24 cellular contexts compared by ENCODE assay signal in genomic region chr3:112132088-112132487, GRCh38. TPM values are rescaled to one million over a fixed set of nuclear protein-coding genes. Genes with fewer than 3 reads are reported as not detected.
A peak's percentile ranks its signal among the peaks of the same experiment; 100 is the strongest.
DNase-seq lines count a peak whose midpoint lies in the region; ATAC-seq, FAIRE-seq and TF ChIP-seq lines count a peak whose summit lies in the region.
"Had no signal": no experiment of that assay in that cellular context is flagged by ENCODE, and none has a peak within 500 bp of the region (broad histone marks: within the 10 kb centered on the region; RNA-seq: fewer than 3 reads in every experiment).

No MANE protein-coding gene starts in this region.

- TF ChIP-seq CTCF in D721Med (IDR thresholded peaks at IDR 0.05; ENCODE audit: insufficient read depth, missing control alignments), result no peak

- TF ChIP-seq POLR2A in GM12891 (IDR thresholded peaks at IDR 0.05; ENCODE audit: low read depth, low read length), result peak; percentile 77; the same call in 1 of the 2 replicates

- peak; percentile 38 for FAIRE-seq in GM12891 (lab: Jason Lieb, UNC)
- no peak for FAIRE-seq in D721Med (lab: Jason Lieb, UNC)
- FAIRE-seq: HTR-8/SVneo, islet of Langerhans, TTC549 had no signal

- peaks cover 79% of the 10 kb centered on the region for H3K4me1 Mint-ChIP-seq in activated CD8-positive, alpha-beta memory T cell treated with anti-CD3 and anti-CD28 coated beads, Interleukin-2, amount 10 ng/mL, durations not matched to agents 7 days and 5 days
- peaks cover 91% of the 10 kb centered on the region for H3K4me1 Mint-ChIP-seq in activated CD4-positive, alpha-beta memory T cell treated with anti-CD3 and anti-CD28 coated beads for 36 hours (ENCODE audit: low read depth)
- peaks cover 47 to 94% (median 93%) of the 10 kb centered on the region in 4 donors for H3K4me1 Mint-ChIP-seq in naive thymus-derived CD8-positive, alpha-beta T cell

- peak overlapping the region; percentile 75 for H3K27ac Mint-ChIP-seq in activated CD8-positive, alpha-beta memory T cell treated with anti-CD3 and anti-CD28 coated beads, Interleukin-2, amount 10 ng/mL, durations not matched to agents 7 days and 5 days
- H3K27ac Mint-ChIP-seq in activated CD4-positive, alpha-beta memory T cell treated with anti-CD3 and anti-CD28 coated beads for 36 hours, result peak overlapping the region; percentile 98
- H3K27ac Mint-ChIP-seq in naive thymus-derived CD8-positive, alpha-beta T cell, result peak overlapping the region; percentile 84 to 99 (median 98)
- H3K27ac Mint-ChIP-seq: nephron progenitor cell had no signal

- H3K27ac ChIP-seq in caudate nucleus (ENCODE audit: low read depth, low read length), result no peak overlapping the region
- H3K27ac ChIP-seq: SJSA1 had no signal

- POLR2A ChIA-PET in activated CD4-positive, alpha-beta memory T cell treated with anti-CD3 and anti-CD28 coated beads for 36 hours (lab: Charles Lee), result interaction anchor here (0.9 to 1.1 kb wide), 2 partner anchors 365 to 367 kb away, joined by 3 read pairs; partner anchors contain the start of gene BTLA
- POLR2A ChIA-PET in naive thymus-derived CD8-positive, alpha-beta T cell (lab: Charles Lee), result interaction anchor here (0.8 kb wide), 1 partner anchor 8 kb away, joined by 4 read pairs; no protein-coding TSS in a partner anchor

- ATAC-seq in activated CD8-positive, alpha-beta memory T cell treated with anti-CD3 and anti-CD28 coated beads, Interleukin-2, amount 10 ng/mL, durations not matched to agents 7 days and 5 days, result no peak
- ATAC-seq in naive thymus-derived CD8-positive, alpha-beta T cell, result no peak
- ATAC-seq in GM19395 (IDR thresholded peaks at IDR 0.05; ENCODE audit: unreplicated experiment), result no peak

- DNase-seq in activated CD8-positive, alpha-beta memory T cell treated with anti-CD3 and anti-CD28 coated beads, Interleukin-2, amount 10 ng/mL, durations not matched to agents 7 days and 5 days, result no peak
- DNase-seq in activated CD8-positive, alpha-beta memory T cell treated with anti-CD3 and anti-CD28 coated beads, Interleukin-2, amount 50 U/mL, for 48 hours, result no peak
- no peak for DNase-seq in GM12891 (ENCODE audit: insufficient read length, low spot score)
- no peak for DNase-seq in activated CD4-positive, alpha-beta memory T cell treated with anti-CD3 and anti-CD28 coated beads for 36 hours
- no peak for DNase-seq in naive thymus-derived CD8-positive, alpha-beta T cell
- no peak for DNase-seq in D721Med (ENCODE audit: insufficient read length, low spot score)
- DNase-seq in caudate nucleus (lab: John Stamatoyannopoulos, UW), result no peak
- DNase-seq: EL; HCEC 1CT; heart right ventricle; NCI-H2029; NCI-H510A treated with DMSO at 0.1 percent for 48 hours; nephron progenitor cell; OCI-M1; stimulated activated CD4-positive, alpha-beta T cell treated with anti-CD3 and anti-CD28 coated beads, Interleukin-12 subunit alpha, Interleukin-12 subunit beta, amount 100 ng/mL, for 4 hours; stomach had no signal

- H3K36me3 Mint-ChIP-seq in activated CD8-positive, alpha-beta memory T cell treated with anti-CD3 and anti-CD28 coated beads, Interleukin-2, amount 10 ng/mL, durations not matched to agents 7 days and 5 days, result peaks cover 8% of the 10 kb centered on the region
- peaks cover 2% of the 10 kb centered on the region for H3K36me3 Mint-ChIP-seq in activated CD4-positive, alpha-beta memory T cell treated with anti-CD3 and anti-CD28 coated beads for 36 hours
- H3K36me3 Mint-ChIP-seq in naive thymus-derived CD8-positive, alpha-beta T cell, result peaks cover 0 to 5% (median 0%) of the 10 kb centered on the region in 3 donors

- CTCF ChIA-PET in activated CD8-positive, alpha-beta memory T cell treated with anti-CD3 and anti-CD28 coated beads, Interleukin-2, amount 10 ng/mL, durations not matched to agents 7 days and 5 days (lab: Charles Lee), result interaction anchor here (1.0 kb wide), 1 partner anchor 20 kb away, joined by 5 read pairs; no protein-coding TSS in a partner anchor
- CTCF ChIA-PET in activated CD4-positive, alpha-beta memory T cell treated with anti-CD3 and anti-CD28 coated beads for 36 hours (lab: Charles Lee), result interaction anchor here (1.3 kb wide), 2 partner anchors 9 to 21 kb away, joined by 3 to 14 read pairs; no protein-coding TSS in a partner anchor

- H3K4me3 Mint-ChIP-seq in activated CD8-positive, alpha-beta memory T cell treated with anti-CD3 and anti-CD28 coated beads, Interleukin-2, amount 10 ng/mL, durations not matched to agents 7 days and 5 days, result peak overlapping the region; percentile 97
- peak overlapping the region; percentile 98 for H3K4me3 Mint-ChIP-seq in activated CD4-positive, alpha-beta memory T cell treated with anti-CD3 and anti-CD28 coated beads for 36 hours
- H3K4me3 Mint-ChIP-seq in naive thymus-derived CD8-positive, alpha-beta T cell, result peak overlapping the region; percentile 89 to 100 (median 95)
- H3K4me3 Mint-ChIP-seq: nephron progenitor cell had no signal

- intact Hi-C loops in activated CD4-positive, alpha-beta memory T cell treated with anti-CD3 and anti-CD28 coated beads for 36 hours (cut with micrococcal nuclease), result loop anchor here (2.0 to 5.0 kb wide), 5 partner anchors 57 to 515 kb away; partner anchors contain the start of genes CD200 and SLC35A5

- no peaks in the 10 kb centered on the region for H3K9me3 Mint-ChIP-seq in activated CD8-positive, alpha-beta memory T cell treated with anti-CD3 and anti-CD28 coated beads, Interleukin-2, amount 10 ng/mL, durations not matched to agents 7 days and 5 days (ENCODE audit: low read depth)
- H3K9me3 Mint-ChIP-seq in activated CD4-positive, alpha-beta memory T cell treated with anti-CD3 and anti-CD28 coated beads for 36 hours, result no peaks in the 10 kb centered on the region
- no peaks in the 10 kb centered on the region for H3K9me3 Mint-ChIP-seq in naive thymus-derived CD8-positive, alpha-beta T cell
- H3K9me3 Mint-ChIP-seq: nephron progenitor cell had no signal

- H3K27me3 Mint-ChIP-seq in activated CD8-positive, alpha-beta memory T cell treated with anti-CD3 and anti-CD28 coated beads, Interleukin-2, amount 10 ng/mL, durations not matched to agents 7 days and 5 days, result no peaks in the 10 kb centered on the region
- no peaks in the 10 kb centered on the region for H3K27me3 Mint-ChIP-seq in activated CD4-positive, alpha-beta memory T cell treated with anti-CD3 and anti-CD28 coated beads for 36 hours
- no peaks in the 10 kb centered on the region for H3K27me3 Mint-ChIP-seq in naive thymus-derived CD8-positive, alpha-beta T cell

TF ChIP-seq in GM12891, 5 proteins besides CTCF, POLR2A, EP300 and RAD21:
- TF ChIP-seq POU2F2 (IDR thresholded peaks at IDR 0.05; ENCODE audit: low read depth, low read length), result no peak
- TF ChIP-seq SPI1 (IDR thresholded peaks at IDR 0.05; ENCODE audit: low read depth, low read length), result no peak
- no peak for TF ChIP-seq PAX5 (IDR thresholded peaks at IDR 0.05; ENCODE audit: insufficient read depth, low read length, severe bottlenecking)
- no peak for TF ChIP-seq TAF1 (IDR thresholded peaks at IDR 0.05; ENCODE audit: low read depth, low read length)
- TF ChIP-seq POLR2AphosphoS5 (IDR thresholded peaks at IDR 0.05; ENCODE audit: low read depth, low read length), result peak; percentile 72; the same call in 1 of the 2 replicates

RNA-seq across cellular contexts. Expression of gene GCSAM, which starts 1.0 kb away (rescaled TPM):
- total RNA-seq in activated CD8-positive, alpha-beta memory T cell treated with anti-CD3 and anti-CD28 coated beads, Interleukin-2, amount 10 ng/mL, durations not matched to agents 7 days and 5 days, result 1 to 10 TPM; 8.6 to 9.5 TPM
- 169 TPM for polyA plus RNA-seq in GM12891 (2012; ENCODE audit: low read depth, missing spikeins)
- 10 to 100 TPM; 11.7 to 14.4 TPM for total RNA-seq in activated CD4-positive, alpha-beta memory T cell treated with anti-CD3 and anti-CD28 coated beads for 36 hours
- 10 to 100 TPM; 15.1 TPM for total RNA-seq in naive thymus-derived CD8-positive, alpha-beta T cell
- polyA plus RNA-seq in naive thymus-derived CD8-positive, alpha-beta T cell, result 10 to 100 TPM; 18.1 to 25.3 (median 22.0) TPM
- total RNA-seq: A673, cardiac septum, M059J, SJSA1 had no signal

RNA-seq across cellular contexts. Expression of gene C3orf52, which starts 45.9 kb away (rescaled TPM):
- total RNA-seq in activated CD8-positive, alpha-beta memory T cell treated with anti-CD3 and anti-CD28 coated beads, Interleukin-2, amount 10 ng/mL, durations not matched to agents 7 days and 5 days, result 1 to 10 TPM; 2.4 to 2.6 TPM
- polyA plus RNA-seq in GM12891 (2012; ENCODE audit: low read depth, missing spikeins), result 1.9 TPM
- total RNA-seq in activated CD4-positive, alpha-beta memory T cell treated with anti-CD3 and anti-CD28 coated beads for 36 hours, result 1 to 10 TPM; 3.3 to 4.4 TPM
- total RNA-seq in naive thymus-derived CD8-positive, alpha-beta T cell, result under 1 TPM; 0.94 to 0.96 TPM
- polyA plus RNA-seq in naive thymus-derived CD8-positive, alpha-beta T cell, result under 1 TPM; 0.54 to 0.96 (median 0.64) TPM
